18 cellular contexts compared by ENCODE assay signal in the genomic region with DNA sequence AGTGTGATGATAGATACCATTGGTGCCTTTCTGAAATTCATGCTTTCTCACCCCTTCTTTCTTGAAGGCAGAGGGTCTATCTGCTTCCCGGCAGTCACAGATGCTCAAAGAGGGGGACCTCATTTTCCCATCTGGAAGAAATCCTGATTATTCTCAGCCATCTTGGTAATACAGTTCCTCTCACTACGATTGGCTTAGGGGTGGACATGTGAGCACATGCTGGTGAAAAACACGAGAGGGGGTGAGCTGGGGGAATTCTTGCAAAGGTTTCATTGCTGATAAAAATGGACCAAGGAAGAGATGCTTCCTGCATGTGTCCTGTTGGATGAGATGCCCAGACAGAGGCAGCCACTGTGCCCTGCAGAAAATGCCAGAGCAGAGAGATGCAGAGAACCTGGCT. TPM values are rescaled to one million over a fixed set of nuclear protein-coding genes. Genes with fewer than 3 reads are reported as not detected.
DNase-seq lines count a peak whose midpoint lies in the region; FAIRE-seq and TF ChIP-seq lines count a peak whose summit lies in the region.
"Had no signal": no experiment of that assay in that cellular context is flagged by ENCODE, and none has a peak within 500 bp of the region (broad histone marks: within the 10 kb centered on the region; RNA-seq: fewer than 3 reads in every experiment).

No MANE protein-coding gene starts in this region.

- no peak for TF ChIP-seq RAD21 in H1 (IDR thresholded peaks at IDR 0.05 in 1 of 2, conservative IDR thresholded peaks at IDR 0.05 in 1 of 2; ENCODE audit: low read depth in 2 of 2, low read length in 2 of 2)

- H4K91ac ChIP-seq in H1 (replicated peaks; ENCODE audit: insufficient read length, low read length) (no peak overlapping the region), neuronal stem cell (ENCODE audit: low read depth, low read length, poor library complexity) (no peak overlapping the region)

- TF ChIP-seq CTCF in OCI-LY7 (conservative IDR thresholded peaks at IDR 0.05; ENCODE audit: low read length) (no peak), H1 (IDR thresholded peaks at IDR 0.05; ENCODE audit: control extremely low read depth in 1 of 3, insufficient read depth in 1 of 3, low read depth in 1 of 3, low read length in 3 of 3) (no peak)

- no peak overlapping the region for H3K4me3 ChIP-seq in H7 (ENCODE audit: insufficient read depth, low read depth, low read length)
- H3K4me3 ChIP-seq in OCI-LY7 (ENCODE audit: low read depth, low read length, poor library complexity, severe bottlenecking): no peak overlapping the region
- no peak overlapping the region for H3K4me3 ChIP-seq in H1 (ENCODE audit: extremely low read depth in 1 of 4, insufficient read depth in 2 of 4, low read depth in 3 of 4, low read length in 4 of 4)
- H3K4me3 ChIP-seq in neuronal stem cell (ENCODE audit: low read length in 2 of 2): no peak overlapping the region

- CTCF ChIA-PET in OCI-LY7 (lab: Charles Lee; ENCODE audit: unreplicated experiment) (no interaction called here), H1 (lab: Charles Lee; ENCODE audit: partially characterized antibody) (interaction anchor here (0.8 to 2.3 kb wide), 3 partner anchors 12 to 27 kb away, joined by 3 to 6 read pairs (median 4); no protein-coding TSS in a partner anchor)

- H3K27me3 ChIP-seq in H7 (ENCODE audit: control insufficient read depth, insufficient read depth, low read length) (no peaks in the 10 kb centered on the region), H1 (replicated peaks in 1 of 4; ENCODE audit: control insufficient read depth in 3 of 4, extremely low read depth in 1 of 4, insufficient read depth in 3 of 4, low read length in 3 of 4) (no peaks in the 10 kb centered on the region), neuronal stem cell (ENCODE audit: control insufficient read depth in 3 of 3, insufficient read depth in 3 of 3, low read depth in 1 of 3, low read length in 3 of 3) (peaks cover 0 to 2% (median 0%) of the 10 kb centered on the region in 3 experiments)
- H3K27me3 ChIP-seq: BE2C had no signal

- no peaks in the 10 kb centered on the region for H3K36me3 ChIP-seq in H7 (replicated peaks; ENCODE audit: control insufficient read depth, insufficient read depth, low read length)
- H3K36me3 ChIP-seq in OCI-LY7 (ENCODE audit: insufficient read depth, low read length): no peaks in the 10 kb centered on the region
- H3K36me3 ChIP-seq in H1 (ENCODE audit: control insufficient read depth in 2 of 4, insufficient read depth in 4 of 4, low read length in 3 of 4): no peaks in the 10 kb centered on the region
- H3K36me3 ChIP-seq in neuronal stem cell (replicated peaks in 1 of 2; ENCODE audit: control insufficient read depth in 2 of 2, insufficient read depth in 2 of 2, low read length in 2 of 2): no peaks in the 10 kb centered on the region
- H3K36me3 ChIP-seq: BE2C had no signal

- H2BK120ac ChIP-seq in H1 (replicated peaks; ENCODE audit: low read depth, low read length) (no peak overlapping the region), neuronal stem cell (ENCODE audit: low read depth, low read length) (no peak overlapping the region)

- H3K23me2 ChIP-seq in H1 (ENCODE audit: low read depth, low read length): peaks cover 5% of the 10 kb centered on the region; the same call in 1 of the 2 replicates

- H3K9ac ChIP-seq in H1 (replicated peaks in 1 of 4; ENCODE audit: extremely low read depth in 1 of 4, low read depth in 3 of 4, low read length in 3 of 4) (no peak overlapping the region), neuronal stem cell (ENCODE audit: low read depth, low read length, poor library complexity) (no peak overlapping the region)

- no peak overlapping the region for H4K5ac ChIP-seq in H1 (ENCODE audit: insufficient read length, low read depth, low read length)

- H2AK5ac ChIP-seq in H1 (ENCODE audit: low read depth, low read length): no peak overlapping the region
- H2AK5ac ChIP-seq in neuronal stem cell (ENCODE audit: low read depth, low read length): no peak overlapping the region

- H3K56ac ChIP-seq in H1 (replicated peaks; ENCODE audit: insufficient read length, low read depth, low read length): no peak overlapping the region

- H2BK12ac ChIP-seq in H1 (ENCODE audit: low read depth, low read length) (no peak overlapping the region), neuronal stem cell (ENCODE audit: low read length) (no peak overlapping the region)

- H3K4me1 ChIP-seq in OCI-LY7 (ENCODE audit: insufficient read depth, low read length, poor library complexity, severe bottlenecking) (peaks cover 18% of the 10 kb centered on the region), H1 (replicated peaks in 1 of 4; ENCODE audit: control insufficient read depth in 3 of 4, insufficient read depth in 4 of 4, low read length in 3 of 4) (0 out of 7 replicates have a peak, but pooled peaks cover 0 to 3% (median 0%) of the 10 kb centered on the region in 4 experiments), neuronal stem cell (ENCODE audit: control insufficient read depth in 2 of 2, insufficient read depth in 1 of 2, low read depth in 1 of 2, low read length in 2 of 2) (peaks cover 0 to 11% of the 10 kb centered on the region in 2 donors)
- H3K4me1 ChIP-seq: BE2C had no signal

- no peak overlapping the region for H3K27ac ChIP-seq in OCI-LY7 (ENCODE audit: low read depth, low read length, poor library complexity, severe bottlenecking)
- H3K27ac ChIP-seq in H1 (ENCODE audit: low read depth, low read length): no peak overlapping the region
- H3K27ac ChIP-seq in neuronal stem cell (replicated peaks; ENCODE audit: low read length): no peak overlapping the region

- H3K23ac ChIP-seq in H1 (ENCODE audit: insufficient read length) (no peak overlapping the region), neuronal stem cell (ENCODE audit: low read depth, low read length, poor library complexity) (no peak overlapping the region)

- DNase-seq in H7: peak; percentile 54
- DNase-seq in OCI-LY7 (ENCODE audit: low spot score): no peak
- no peak for DNase-seq in H1 (ENCODE audit: low read depth in 1 of 2, low spot score in 2 of 2)
- DNase-seq in neuronal stem cell (ENCODE audit: low spot score): no peak
- DNase-seq in DMS153 treated with DMSO at 0.1 percent for 48 hours (lab: John Stamatoyannopoulos, UW; ENCODE audit: unreplicated experiment): no peak
- no peak for DNase-seq in ecto neural progenitor cell (ENCODE audit: low spot score)
- no peak for DNase-seq in HT-29 (ENCODE audit: low spot score)
- DNase-seq: ACHN; BE2C; C1 segment of cervical spinal cord; CD4-positive, CD25-positive, alpha-beta regulatory T cell; CD8-positive, alpha-beta memory T cell; COR-L47; DMS 273 treated with DMSO at 0.1 percent for 48 hours; H9 had no signal

- POLR2A ChIA-PET in OCI-LY7 (lab: Charles Lee) (interaction anchor here (1.5 kb wide), 1 partner anchor 15 kb away, joined by 3 read pairs; no protein-coding TSS in a partner anchor), H1 (lab: Charles Lee; ENCODE audit: partially characterized antibody) (no interaction called here)

- intact Hi-C loops in OCI-LY7 (cut with micrococcal nuclease; ENCODE audit: unreplicated experiment): no loop called here

- H3K79me2 ChIP-seq in OCI-LY7 (ENCODE audit: insufficient read depth, low read depth, low read length) (no peaks in the 10 kb centered on the region), H1 (ENCODE audit: control insufficient read depth in 1 of 2, insufficient read depth in 2 of 2, low read length in 2 of 2) (no peaks in the 10 kb centered on the region)

- no peak overlapping the region for H2BK20ac ChIP-seq in H1 (ENCODE audit: low read length)

- H2BK15ac ChIP-seq in H1 (ENCODE audit: low read length): no peak overlapping the region
- no peak overlapping the region for H2BK15ac ChIP-seq in neuronal stem cell (ENCODE audit: low read length)

- H2BK5ac ChIP-seq in H1 (ENCODE audit: low read depth, low read length) (no peak overlapping the region), neuronal stem cell (ENCODE audit: low read length) (no peak overlapping the region)

- H3K4ac ChIP-seq in H1 (replicated peaks; ENCODE audit: insufficient read length, low read depth, low read length): no peak overlapping the region
- no peak overlapping the region for H3K4ac ChIP-seq in neuronal stem cell (ENCODE audit: low read length)

- H3K4me2 ChIP-seq in OCI-LY7 (ENCODE audit: low read length) (no peak overlapping the region), H1 (ENCODE audit: insufficient read depth in 1 of 2, low read depth in 2 of 2, low read length in 2 of 2) (no peak overlapping the region), neuronal stem cell (ENCODE audit: insufficient read depth, low read length, poor library complexity, severe bottlenecking) (no peak overlapping the region)

- WGBS in H1 (ENCODE audit: extremely low coverage in 1 of 2, insufficient coverage in 1 of 2, insufficient read length in 1 of 2, insufficient replicate concordance in 2 of 2, low coverage in 1 of 2, low lambda C conversion rate in 2 of 2, missing lambda C conversion rate in 1 of 2), 2 experiments: 86% methylated on average over 3 of the region's 3 CpGs; no CpG with 5 or more reads in 1 of the 2 experiments
- WGBS in neuronal stem cell (ENCODE audit: extremely low coverage in 2 of 2, insufficient read length in 2 of 2, insufficient replicate concordance in 1 of 2), 2 donors: no CpG with 5 or more reads among the region's 3 CpGs

- no peak for FAIRE-seq in H1 (lab: Jason Lieb, UNC)
- FAIRE-seq: G401.6, GM19239, HepG2 had no signal

- H3K9me2 ChIP-seq in OCI-LY7 (ENCODE audit: insufficient read depth, low read length): no peaks in the 10 kb centered on the region

- TF ChIP-seq EP300 in H1 (IDR thresholded peaks at IDR 0.05; ENCODE audit: borderline replicate concordance in 1 of 2, low read depth in 2 of 2, low read length in 2 of 2): no peak

- no peak for TF ChIP-seq POLR2A in H1 (IDR thresholded peaks at IDR 0.05; ENCODE audit: control extremely low read depth in 1 of 2, low read depth in 2 of 2, low read length in 2 of 2)

- H3K79me1 ChIP-seq in H1 (ENCODE audit: low read depth, low read length) (no peaks in the 10 kb centered on the region), neuronal stem cell (ENCODE audit: low read depth, low read length) (no peaks in the 10 kb centered on the region)

- BruUV-seq in OCI-LY7 (replicated peaks; lab: Mats Ljungman, UMichigan): no TSS peak

- no peak overlapping the region for H4K8ac ChIP-seq in H1 (ENCODE audit: extremely low read depth, insufficient read depth, low read length)
- H4K8ac ChIP-seq in neuronal stem cell (ENCODE audit: low read depth, low read length): no peak overlapping the region

- no peak overlapping the region for H3K14ac ChIP-seq in H1 (ENCODE audit: insufficient read length)
- no peak overlapping the region for H3K14ac ChIP-seq in neuronal stem cell (ENCODE audit: low read length)

- peak overlapping the region; percentile 2; the same call in 1 of the 2 replicates for H3K18ac ChIP-seq in H1 (ENCODE audit: extremely low read depth, low read length)
- H3K18ac ChIP-seq in neuronal stem cell (ENCODE audit: low read length): no peak overlapping the region

- H2AFZ ChIP-seq in OCI-LY7 (ENCODE audit: low read length) (peak overlapping the region; percentile 35; the same call in 1 of the 2 replicates), H1 (ENCODE audit: low read length) (peak overlapping the region; percentile 91), neuronal stem cell (ENCODE audit: low read length) (peak overlapping the region; percentile 71)

- H3K9me3 ChIP-seq in OCI-LY7 (ENCODE audit: low read length) (no peaks in the 10 kb centered on the region), H1 (ENCODE audit: insufficient read depth in 2 of 2, low read depth in 1 of 2, low read length in 1 of 2) (no peaks in the 10 kb centered on the region), neuronal stem cell (replicated peaks in 1 of 2; ENCODE audit: control insufficient read depth in 2 of 2, insufficient read depth in 1 of 2, low read depth in 1 of 2, low read length in 2 of 2) (no peaks in the 10 kb centered on the region)
- H3K9me3 ChIP-seq: BE2C had no signal

- no peaks in the 10 kb centered on the region for H4K20me1 ChIP-seq in OCI-LY7 (ENCODE audit: insufficient read depth, low read length)
- H4K20me1 ChIP-seq in H1 (replicated peaks in 1 of 2; ENCODE audit: control insufficient read depth in 1 of 2, insufficient read depth in 2 of 2, low read length in 2 of 2): peaks cover 0 to 2% of the 10 kb centered on the region in 2 experiments

RNA-seq across cellular contexts. Expression of a gene that starts 13.8 kb away (rescaled TPM):
- total RNA-seq in H7 (2014; rRNA removed; shearing (Covaris generic)): 44.9 and 45.1 TPM in 2 replicates
- 24.4 and 42.9 TPM in 2 replicates for total RNA-seq in OCI-LY7 (2014; rRNA removed; shearing (Covaris generic))
- total RNA-seq in OCI-LY7 (2022): 99.0 and 112 TPM in 2 replicates
- 57.1 and 58.0 TPM in 2 replicates for total RNA-seq in H1 (2021; fragmentation: NEBNext Ultra II Directional; extraction: Animal tissue kit (Norgen Biotek cat#: 25700))
- 45.3 and 70.7 TPM in 2 replicates for polyA plus RNA-seq in H1 (2011; rRNA removed)
- polyA plus RNA-seq in H1 (2011; cell fraction: cytosol; rRNA removed): 49.4 TPM
- 108 TPM for polyA plus RNA-seq in H1 (2011; cell fraction: nucleus; rRNA removed)
- polyA plus RNA-seq in H1 (2012, experiment 1 of 2): 52.4 to 76.7 TPM (median 66.8 TPM) in 4 replicates
- 40.2 TPM for polyA plus RNA-seq in H1 (2012, experiment 2 of 2)
- 81.2 TPM for polyA plus RNA-seq in H1 (2013, experiment 1 of 2)
- polyA plus RNA-seq in H1 (2013, experiment 2 of 2): 90.5 TPM
- polyA minus RNA-seq in H1 (2011; rRNA and poly(A)+ RNA removed): 52.9 and 55.6 TPM in 2 replicates
- polyA minus RNA-seq in H1 (2011; cell fraction: cytosol; rRNA and poly(A)+ RNA removed): 28.3 TPM
- 31.4 TPM for polyA minus RNA-seq in H1 (2011; cell fraction: nucleus; rRNA and poly(A)+ RNA removed)
- 15.5 TPM for polyA plus RNA-seq in neuronal stem cell (2013, experiment 1 of 2)
- polyA plus RNA-seq in neuronal stem cell (2013, experiment 2 of 2): 15.7 TPM
- total RNA-seq in HT-29 (2014; rRNA removed; shearing (Covaris generic)): 83.9 and 84.9 TPM in 2 replicates

RNA-seq across cellular contexts. Expression of a gene that starts 37.0 kb away (rescaled TPM):
- 1,051 and 1,131 TPM in 2 replicates for total RNA-seq in H7 (2014; rRNA removed; shearing (Covaris generic))
- total RNA-seq in OCI-LY7 (2014; rRNA removed; shearing (Covaris generic)): 425 and 431 TPM in 2 replicates
- 616 and 682 TPM in 2 replicates for total RNA-seq in OCI-LY7 (2022)
- 559 and 571 TPM in 2 replicates for total RNA-seq in H1 (2021; fragmentation: NEBNext Ultra II Directional; extraction: Animal tissue kit (Norgen Biotek cat#: 25700))
- polyA plus RNA-seq in H1 (2011; rRNA removed): 366 and 749 TPM in 2 replicates
- polyA plus RNA-seq in H1 (2011; cell fraction: cytosol; rRNA removed): 933 TPM
- 730 TPM for polyA plus RNA-seq in H1 (2011; cell fraction: nucleus; rRNA removed)
- polyA plus RNA-seq in H1 (2012, experiment 1 of 2): 760 to 816 TPM (median 784 TPM) in 4 replicates
- 361 TPM for polyA plus RNA-seq in H1 (2012, experiment 2 of 2)
- 525 TPM for polyA plus RNA-seq in H1 (2013, experiment 1 of 2)
- 524 TPM for polyA plus RNA-seq in H1 (2013, experiment 2 of 2)
- polyA minus RNA-seq in H1 (2011; rRNA and poly(A)+ RNA removed): 622 and 655 TPM in 2 replicates
- polyA minus RNA-seq in H1 (2011; cell fraction: cytosol; rRNA and poly(A)+ RNA removed): 263 TPM
- polyA minus RNA-seq in H1 (2011; cell fraction: nucleus; rRNA and poly(A)+ RNA removed): 233 TPM
- polyA plus RNA-seq in neuronal stem cell (2013, experiment 1 of 2): 841 TPM
- 847 TPM for polyA plus RNA-seq in neuronal stem cell (2013, experiment 2 of 2)
- 1,727 and 1,789 TPM in 2 replicates for total RNA-seq in HT-29 (2014; rRNA removed; shearing (Covaris generic))

Comparison
In these comparisons a context has a peak if more than half of its experiments do, and no peak if none do; other contexts are left out.
1. H2AFZ ChIP-seq: peak in every context shown above with its lines; median percentile 91 in H1; 71 in neuronal stem cell; 35 in OCI-LY7.